Comparison of ENCODE assay signal across 1 cellular context in the genomic region with DNA sequence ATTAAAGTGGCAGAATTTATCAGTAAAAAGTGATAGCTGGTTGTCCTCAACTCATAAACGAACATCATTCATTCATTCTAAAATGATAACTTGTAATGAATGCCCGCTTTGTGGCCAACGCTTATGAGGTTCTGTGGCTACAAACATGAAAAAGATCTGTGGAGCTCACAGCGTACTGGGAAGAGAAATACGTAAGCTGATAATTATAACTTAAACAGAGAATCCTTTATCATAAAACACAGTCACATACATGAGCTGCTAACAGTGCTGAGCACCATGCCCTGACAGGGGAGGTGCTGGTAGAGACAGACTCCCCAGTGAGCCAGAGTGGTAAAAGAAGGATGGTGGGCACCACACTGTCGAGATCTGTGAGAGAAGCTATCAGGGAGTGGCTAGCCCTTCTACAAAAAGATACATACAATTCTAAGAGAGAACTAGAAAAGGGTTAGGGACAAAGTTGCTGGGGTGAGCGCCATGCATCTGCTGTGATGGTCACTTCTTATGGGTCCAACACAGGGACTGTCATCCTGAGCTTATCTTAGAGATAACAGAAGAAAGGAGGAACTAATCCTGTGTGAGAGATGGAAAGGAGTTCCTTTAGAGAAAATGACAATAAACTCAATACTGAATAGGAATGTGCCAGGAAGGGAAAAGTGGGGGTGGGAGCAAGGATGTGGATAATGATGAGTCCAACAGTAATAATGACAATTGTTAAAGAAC.
TF ChIP-seq lines count a peak whose summit lies in the region.

No MANE protein-coding gene starts in this region.

TF ChIP-seq in K562, 482 proteins besides CTCF, POLR2A, EP300 and RAD21 (continued from another document):
- TF ChIP-seq, protein P1, sequence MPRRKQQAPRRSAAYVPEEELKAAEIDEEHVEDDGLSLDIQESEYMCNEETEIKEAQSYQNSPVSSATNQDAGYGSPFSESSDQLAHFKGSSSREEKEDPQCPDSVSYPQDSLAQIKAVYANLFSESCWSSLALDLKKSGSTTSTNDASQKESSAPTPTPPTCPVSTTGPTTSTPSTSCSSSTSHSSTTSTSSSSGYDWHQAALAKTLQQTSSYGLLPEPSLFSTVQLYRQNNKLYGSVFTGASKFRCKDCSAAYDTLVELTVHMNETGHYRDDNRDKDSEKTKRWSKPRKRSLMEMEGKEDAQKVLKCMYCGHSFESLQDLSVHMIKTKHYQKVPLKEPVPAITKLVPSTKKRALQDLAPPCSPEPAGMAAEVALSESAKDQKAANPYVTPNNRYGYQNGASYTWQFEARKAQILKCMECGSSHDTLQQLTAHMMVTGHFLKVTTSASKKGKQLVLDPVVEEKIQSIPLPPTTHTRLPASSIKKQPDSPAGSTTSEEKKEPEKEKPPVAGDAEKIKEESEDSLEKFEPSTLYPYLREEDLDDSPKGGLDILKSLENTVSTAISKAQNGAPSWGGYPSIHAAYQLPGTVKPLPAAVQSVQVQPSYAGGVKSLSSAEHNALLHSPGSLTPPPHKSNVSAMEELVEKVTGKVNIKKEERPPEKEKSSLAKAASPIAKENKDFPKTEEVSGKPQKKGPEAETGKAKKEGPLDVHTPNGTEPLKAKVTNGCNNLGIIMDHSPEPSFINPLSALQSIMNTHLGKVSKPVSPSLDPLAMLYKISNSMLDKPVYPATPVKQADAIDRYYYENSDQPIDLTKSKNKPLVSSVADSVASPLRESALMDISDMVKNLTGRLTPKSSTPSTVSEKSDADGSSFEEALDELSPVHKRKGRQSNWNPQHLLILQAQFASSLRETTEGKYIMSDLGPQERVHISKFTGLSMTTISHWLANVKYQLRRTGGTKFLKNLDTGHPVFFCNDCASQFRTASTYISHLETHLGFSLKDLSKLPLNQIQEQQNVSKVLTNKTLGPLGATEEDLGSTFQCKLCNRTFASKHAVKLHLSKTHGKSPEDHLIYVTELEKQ (CRISPR knock-in tag; IDR thresholded peaks at IDR 0.05) = no peak
- TF ChIP-seq KLF1 (tag; IDR thresholded peaks at IDR 0.05) (no peak), SIX5 (IDR thresholded peaks at IDR 0.05; ENCODE audit: borderline replicate concordance in 1 of 2, insufficient read depth in 1 of 2, low read depth in 1 of 2, low read length in 2 of 2) (no peak)
- TF ChIP-seq, protein P2, sequence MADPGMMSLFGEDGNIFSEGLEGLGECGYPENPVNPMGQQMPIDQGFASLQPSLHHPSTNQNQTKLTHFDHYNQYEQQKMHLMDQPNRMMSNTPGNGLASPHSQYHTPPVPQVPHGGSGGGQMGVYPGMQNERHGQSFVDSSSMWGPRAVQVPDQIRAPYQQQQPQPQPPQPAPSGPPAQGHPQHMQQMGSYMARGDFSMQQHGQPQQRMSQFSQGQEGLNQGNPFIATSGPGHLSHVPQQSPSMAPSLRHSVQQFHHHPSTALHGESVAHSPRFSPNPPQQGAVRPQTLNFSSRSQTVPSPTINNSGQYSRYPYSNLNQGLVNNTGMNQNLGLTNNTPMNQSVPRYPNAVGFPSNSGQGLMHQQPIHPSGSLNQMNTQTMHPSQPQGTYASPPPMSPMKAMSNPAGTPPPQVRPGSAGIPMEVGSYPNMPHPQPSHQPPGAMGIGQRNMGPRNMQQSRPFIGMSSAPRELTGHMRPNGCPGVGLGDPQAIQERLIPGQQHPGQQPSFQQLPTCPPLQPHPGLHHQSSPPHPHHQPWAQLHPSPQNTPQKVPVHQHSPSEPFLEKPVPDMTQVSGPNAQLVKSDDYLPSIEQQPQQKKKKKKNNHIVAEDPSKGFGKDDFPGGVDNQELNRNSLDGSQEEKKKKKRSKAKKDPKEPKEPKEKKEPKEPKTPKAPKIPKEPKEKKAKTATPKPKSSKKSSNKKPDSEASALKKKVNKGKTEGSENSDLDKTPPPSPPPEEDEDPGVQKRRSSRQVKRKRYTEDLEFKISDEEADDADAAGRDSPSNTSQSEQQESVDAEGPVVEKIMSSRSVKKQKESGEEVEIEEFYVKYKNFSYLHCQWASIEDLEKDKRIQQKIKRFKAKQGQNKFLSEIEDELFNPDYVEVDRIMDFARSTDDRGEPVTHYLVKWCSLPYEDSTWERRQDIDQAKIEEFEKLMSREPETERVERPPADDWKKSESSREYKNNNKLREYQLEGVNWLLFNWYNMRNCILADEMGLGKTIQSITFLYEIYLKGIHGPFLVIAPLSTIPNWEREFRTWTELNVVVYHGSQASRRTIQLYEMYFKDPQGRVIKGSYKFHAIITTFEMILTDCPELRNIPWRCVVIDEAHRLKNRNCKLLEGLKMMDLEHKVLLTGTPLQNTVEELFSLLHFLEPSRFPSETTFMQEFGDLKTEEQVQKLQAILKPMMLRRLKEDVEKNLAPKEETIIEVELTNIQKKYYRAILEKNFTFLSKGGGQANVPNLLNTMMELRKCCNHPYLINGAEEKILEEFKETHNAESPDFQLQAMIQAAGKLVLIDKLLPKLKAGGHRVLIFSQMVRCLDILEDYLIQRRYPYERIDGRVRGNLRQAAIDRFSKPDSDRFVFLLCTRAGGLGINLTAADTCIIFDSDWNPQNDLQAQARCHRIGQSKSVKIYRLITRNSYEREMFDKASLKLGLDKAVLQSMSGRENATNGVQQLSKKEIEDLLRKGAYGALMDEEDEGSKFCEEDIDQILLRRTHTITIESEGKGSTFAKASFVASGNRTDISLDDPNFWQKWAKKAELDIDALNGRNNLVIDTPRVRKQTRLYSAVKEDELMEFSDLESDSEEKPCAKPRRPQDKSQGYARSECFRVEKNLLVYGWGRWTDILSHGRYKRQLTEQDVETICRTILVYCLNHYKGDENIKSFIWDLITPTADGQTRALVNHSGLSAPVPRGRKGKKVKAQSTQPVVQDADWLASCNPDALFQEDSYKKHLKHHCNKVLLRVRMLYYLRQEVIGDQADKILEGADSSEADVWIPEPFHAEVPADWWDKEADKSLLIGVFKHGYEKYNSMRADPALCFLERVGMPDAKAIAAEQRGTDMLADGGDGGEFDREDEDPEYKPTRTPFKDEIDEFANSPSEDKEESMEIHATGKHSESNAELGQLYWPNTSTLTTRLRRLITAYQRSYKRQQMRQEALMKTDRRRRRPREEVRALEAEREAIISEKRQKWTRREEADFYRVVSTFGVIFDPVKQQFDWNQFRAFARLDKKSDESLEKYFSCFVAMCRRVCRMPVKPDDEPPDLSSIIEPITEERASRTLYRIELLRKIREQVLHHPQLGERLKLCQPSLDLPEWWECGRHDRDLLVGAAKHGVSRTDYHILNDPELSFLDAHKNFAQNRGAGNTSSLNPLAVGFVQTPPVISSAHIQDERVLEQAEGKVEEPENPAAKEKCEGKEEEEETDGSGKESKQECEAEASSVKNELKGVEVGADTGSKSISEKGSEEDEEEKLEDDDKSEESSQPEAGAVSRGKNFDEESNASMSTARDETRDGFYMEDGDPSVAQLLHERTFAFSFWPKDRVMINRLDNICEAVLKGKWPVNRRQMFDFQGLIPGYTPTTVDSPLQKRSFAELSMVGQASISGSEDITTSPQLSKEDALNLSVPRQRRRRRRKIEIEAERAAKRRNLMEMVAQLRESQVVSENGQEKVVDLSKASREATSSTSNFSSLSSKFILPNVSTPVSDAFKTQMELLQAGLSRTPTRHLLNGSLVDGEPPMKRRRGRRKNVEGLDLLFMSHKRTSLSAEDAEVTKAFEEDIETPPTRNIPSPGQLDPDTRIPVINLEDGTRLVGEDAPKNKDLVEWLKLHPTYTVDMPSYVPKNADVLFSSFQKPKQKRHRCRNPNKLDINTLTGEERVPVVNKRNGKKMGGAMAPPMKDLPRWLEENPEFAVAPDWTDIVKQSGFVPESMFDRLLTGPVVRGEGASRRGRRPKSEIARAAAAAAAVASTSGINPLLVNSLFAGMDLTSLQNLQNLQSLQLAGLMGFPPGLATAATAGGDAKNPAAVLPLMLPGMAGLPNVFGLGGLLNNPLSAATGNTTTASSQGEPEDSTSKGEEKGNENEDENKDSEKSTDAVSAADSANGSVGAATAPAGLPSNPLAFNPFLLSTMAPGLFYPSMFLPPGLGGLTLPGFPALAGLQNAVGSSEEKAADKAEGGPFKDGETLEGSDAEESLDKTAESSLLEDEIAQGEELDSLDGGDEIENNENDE (IDR thresholded peaks at IDR 0.05; ENCODE audit: low read depth, low read length) = no peak
- TF ChIP-seq, protein P3, sequence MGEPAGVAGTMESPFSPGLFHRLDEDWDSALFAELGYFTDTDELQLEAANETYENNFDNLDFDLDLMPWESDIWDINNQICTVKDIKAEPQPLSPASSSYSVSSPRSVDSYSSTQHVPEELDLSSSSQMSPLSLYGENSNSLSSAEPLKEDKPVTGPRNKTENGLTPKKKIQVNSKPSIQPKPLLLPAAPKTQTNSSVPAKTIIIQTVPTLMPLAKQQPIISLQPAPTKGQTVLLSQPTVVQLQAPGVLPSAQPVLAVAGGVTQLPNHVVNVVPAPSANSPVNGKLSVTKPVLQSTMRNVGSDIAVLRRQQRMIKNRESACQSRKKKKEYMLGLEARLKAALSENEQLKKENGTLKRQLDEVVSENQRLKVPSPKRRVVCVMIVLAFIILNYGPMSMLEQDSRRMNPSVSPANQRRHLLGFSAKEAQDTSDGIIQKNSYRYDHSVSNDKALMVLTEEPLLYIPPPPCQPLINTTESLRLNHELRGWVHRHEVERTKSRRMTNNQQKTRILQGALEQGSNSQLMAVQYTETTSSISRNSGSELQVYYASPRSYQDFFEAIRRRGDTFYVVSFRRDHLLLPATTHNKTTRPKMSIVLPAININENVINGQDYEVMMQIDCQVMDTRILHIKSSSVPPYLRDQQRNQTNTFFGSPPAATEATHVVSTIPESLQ (CRISPR knock-in tag; IDR thresholded peaks at IDR 0.05) = no peak
TF ChIP-seq in K562: peak in this region for 1.
